ENCODE assay signal across 28 cellular contexts in genomic region chr5:83714780-83715179, GRCh38. TPM values are rescaled to one million over a fixed set of nuclear protein-coding genes. Genes with fewer than 3 reads are reported as not detected.
DNase-seq lines count a peak whose midpoint lies in the region; ATAC-seq and TF ChIP-seq lines count a peak whose summit lies in the region.
"Had no signal": no experiment of that assay in that cellular context is flagged by ENCODE, and none has a peak within 500 bp of the region (broad histone marks: within the 10 kb centered on the region; RNA-seq: fewer than 3 reads in every experiment).

No MANE protein-coding gene starts in this region.

- no peaks in the 10 kb centered on the region for H3K9me3 ChIP-seq in thoracic aorta
- H3K9me3 ChIP-seq: Peyer's patch, SJCRH30, tibial artery had no signal

- no peak for ATAC-seq in thoracic aorta (ENCODE audit: insufficient number of reproducible peaks, low FRiP score, low read depth)
- ATAC-seq: activated CD8-positive, alpha-beta memory T cell treated with anti-CD3 and anti-CD28 coated beads, Interleukin-2, amount 10 ng/mL, durations not matched to agents 7 days and 5 days; activated naive CD4-positive, alpha-beta T cell treated with anti-CD3 and anti-CD28 coated beads, Interleukin-2, amount 50 U/mL, for 72 hours; esophagus mucosa had no signal

- H3K27me3 ChIP-seq in thoracic aorta (replicated peaks; ENCODE audit: insufficient read depth) = no peaks in the 10 kb centered on the region
- H3K27me3 ChIP-seq: Peyer's patch, SJCRH30, tibial artery had no signal

- H3K4me3 ChIP-seq in epithelial cell of esophagus (ENCODE audit: low read length) (no peak overlapping the region), thoracic aorta (no peak overlapping the region)
- H3K4me3 ChIP-seq: Peyer's patch, SJCRH30, smooth muscle cell, tibial artery had no signal

- TF ChIP-seq CTCF in epithelial cell of esophagus (IDR thresholded peaks at IDR 0.05; ENCODE audit: insufficient read depth, low read depth, low read length, missing control alignments) (no peak), thoracic aorta (IDR thresholded peaks at IDR 0.05) (no peak)

- DNase-seq in NCI-H187 treated with DMSO at 0.1 percent for 48 hours (lab: John Stamatoyannopoulos, UW) (peak; percentile 80), NCI-H187 (lab: John Stamatoyannopoulos, UW) (no peak), NCI-H345 treated with DMSO at 0.1 percent for 48 hours (lab: John Stamatoyannopoulos, UW; ENCODE audit: unreplicated experiment) (peak; percentile 96), epithelial cell of esophagus (ENCODE audit: low read depth) (peak; percentile 42), thoracic aorta (ENCODE audit: low spot score) (no peak), HUDEP-2 (lab: John Stamatoyannopoulos, UW; ENCODE audit: unreplicated experiment in 76 of 76) (no peak), SK-N-DZ (ENCODE audit: low spot score) (no peak), cortex of kidney (lab: John Stamatoyannopoulos, UW) (no peak)
- DNase-seq: 8988T; activated CD4-positive, alpha-beta T cell treated with anti-CD3 and anti-CD28 coated beads, Interleukin-2, amount 10 ng/mL, durations not matched to agents 7 days and 5 days; activated CD8-positive, alpha-beta memory T cell treated with anti-CD3 and anti-CD28 coated beads, Interleukin-2, amount 10 ng/mL, durations not matched to agents 7 days and 5 days; CD4-positive, alpha-beta memory T cell; cerebellar nuclear complex; effector CD8-positive, alpha-beta T cell; hippocampal formation; NCI-H1092 treated with DMSO at 0.1 percent for 48 hours; NK-92 treated with Interleukin-12 subunit alpha and Interleukin-12 subunit beta, amount 100 ng/mL, for 24 hours; nucleus accumbens; Peyer's patch; SJCRH30; stimulated activated CD4-positive, alpha-beta T cell treated with anti-CD3 and anti-CD28 coated beads, Interleukin-2, amount 100 ng/mL, for 48 hours; stimulated activated naive CD4-positive, alpha-beta T cell; tibial artery had no signal

- H3K36me3 ChIP-seq in thoracic aorta = no peaks in the 10 kb centered on the region
- H3K36me3 ChIP-seq: Peyer's patch, SJCRH30, tibial artery had no signal

- peak overlapping the region; percentile 9 to 34 for H3K27ac ChIP-seq in thoracic aorta
- H3K27ac ChIP-seq: Peyer's patch, SJCRH30 had no signal

- peaks cover 6 to 13% of the 10 kb centered on the region in 2 donors for H3K4me1 ChIP-seq in thoracic aorta (ENCODE audit: control insufficient read depth in 1 of 2, low read depth in 2 of 2)
- H3K4me1 ChIP-seq: Peyer's patch had no signal

RNA-seq across cellular contexts. Expression of gene HAPLN1, which starts 5.9 kb away (rescaled TPM):
- 10 to 100 TPM in 1 of 2 donors, 1 to 10 TPM in 1; 2.0 to 14.1 TPM for total RNA-seq in thoracic aorta
- polyA plus RNA-seq in SK-N-DZ (2014; cell fraction: cytosol; rRNA removed) = not detected in 2 replicates
- not detected in 2 replicates for polyA plus RNA-seq in SK-N-DZ (2014; cell fraction: nucleus; rRNA removed)
- total RNA-seq: activated CD4-positive, alpha-beta T cell treated with anti-CD3 and anti-CD28 coated beads, Interleukin-2, amount 10 ng/mL, durations not matched to agents 7 days and 5 days; activated CD8-positive, alpha-beta memory T cell treated with anti-CD3 and anti-CD28 coated beads, Interleukin-2, amount 10 ng/mL, durations not matched to agents 7 days and 5 days; activated naive CD4-positive, alpha-beta T cell treated with anti-CD3 and anti-CD28 coated beads, Interleukin-2, amount 50 U/mL, for 72 hours; activated T-helper 1 cell treated with anti-CD3 and anti-CD28 coated beads, Interleukin-12 subunit alpha, Interleukin-12 subunit beta, Interleukin-2, Interleukin-4 antibody, amounts not matched to agents 30 ng/mL and 10 ng/mL and 1 ng/mL, durations not matched to agents 14 hours and 24 hours and 36 hours; CD4-positive, alpha-beta memory T cell; esophagus mucosa; T-helper 1 cell treated with Interleukin-12 subunit alpha and Interleukin-12 subunit beta and Interleukin-4 antibody, amounts not matched to agents 30 ng/mL and 1 ng/mL, for 36 hours had no signal
- polyA plus RNA-seq: CD4-positive, alpha-beta memory T cell had no signal

Comparison
In these comparisons a context has a peak if more than half of its experiments do, and no peak if none do; other contexts are left out.
1. DNase-seq: peak in NCI-H187 treated with DMSO at 0.1 percent for 48 hours (single experiment), NCI-H345 treated with DMSO at 0.1 percent for 48 hours (single experiment) and epithelial cell of esophagus (single experiment); none in NCI-H187 (0 of 2), thoracic aorta (single experiment), HUDEP-2 (0 of 76), SK-N-DZ (single experiment) and cortex of kidney (single experiment).